ENCODE assay signal across 16 cellular contexts in genomic region chr7:69967152-69967591, GRCh38.
DNase-seq lines count a peak whose midpoint lies in the region; ATAC-seq and TF ChIP-seq lines count a peak whose summit lies in the region.
"Had no signal": no experiment of that assay in that cellular context is flagged by ENCODE, and none has a peak within 500 bp of the region (broad histone marks: within the 10 kb centered on the region; RNA-seq: fewer than 3 reads in every experiment).

No MANE protein-coding gene starts in this region.

- no peak overlapping the region for H3K27ac Mint-ChIP-seq in endodermal cell
- H3K27ac Mint-ChIP-seq: activated naive CD8-positive, alpha-beta T cell treated with anti-CD3 and anti-CD28 coated beads, Interleukin-2, amount 10 ng/mL, durations not matched to agents 7 days and 5 days; CD4-positive, alpha-beta memory T cell had no signal

- 14 to 36% methylated on average over 2 to 3 of the region's 3 CpGs for WGBS in endodermal cell (ENCODE audit: insufficient coverage in 1 of 2, insufficient read length in 1 of 2), 2 experiments
- 15 to 39% methylated on average over 3 of the region's 3 CpGs for WGBS in testis, 2 donors
- WGBS in GM23248 (ENCODE audit: low coverage in 1 of 2, low lambda C conversion rate in 2 of 2, missing lambda C conversion rate in 2 of 2), 2 experiments: 32 to 39% methylated on average over 3 of the region's 3 CpGs

- H3K36me3 ChIP-seq in endodermal cell (ENCODE audit: control insufficient read depth, insufficient read depth, low read length) (no peaks in the 10 kb centered on the region), lower lobe of right lung (no peaks in the 10 kb centered on the region), testis (ENCODE audit: low read depth, missing control alignments) (no peaks in the 10 kb centered on the region), GM23248 (ENCODE audit: low read depth) (no peaks in the 10 kb centered on the region)

- CTCF ChIA-PET in RWPE1 (lab: Yijun Ruan, JAX): no interaction called here

- H3K4me1 Mint-ChIP-seq in endodermal cell: peaks cover 48% of the 10 kb centered on the region
- H3K4me1 Mint-ChIP-seq: CD4-positive, alpha-beta memory T cell had no signal

- H3K27me3 ChIP-seq in endodermal cell (ENCODE audit: control insufficient read depth, insufficient read depth, low read length, poor library complexity, severe bottlenecking): no peaks in the 10 kb centered on the region
- no peaks in the 10 kb centered on the region for H3K27me3 ChIP-seq in lower lobe of right lung (ENCODE audit: low read depth)
- H3K27me3 ChIP-seq in testis: no peaks in the 10 kb centered on the region
- H3K27me3 ChIP-seq in GM23248 (replicated peaks; ENCODE audit: insufficient read depth): 0 out of 2 replicates have a peak, but pooled peaks cover 4% of the 10 kb centered on the region

- H3K9ac ChIP-seq in endodermal cell (ENCODE audit: extremely low read depth, low read length, poor library complexity, severe bottlenecking) (no peak overlapping the region), GM23248 (no peak overlapping the region)

- H3K9me2 ChIP-seq in GM23248 (ENCODE audit: insufficient read depth): no peaks in the 10 kb centered on the region

- H3K4me1 ChIP-seq in endodermal cell (ENCODE audit: control insufficient read depth, insufficient read depth, low read length) (peaks cover 17% of the 10 kb centered on the region), lower lobe of right lung (peaks cover 23% of the 10 kb centered on the region), testis (peaks cover 25% of the 10 kb centered on the region), GM23248 (ENCODE audit: insufficient read depth) (no peaks in the 10 kb centered on the region)

- no peak overlapping the region for H2AFZ ChIP-seq in GM23248

- POLR2A ChIA-PET in RWPE1 (lab: Yijun Ruan, JAX; ENCODE audit: low non-redundant PET): no interaction called here

- peaks cover 2% of the 10 kb centered on the region for H3K27me3 Mint-ChIP-seq in endodermal cell (ENCODE audit: insufficient read depth)

- H3K9me3 Mint-ChIP-seq in endodermal cell: no peaks in the 10 kb centered on the region
- H3K9me3 Mint-ChIP-seq: activated naive CD8-positive, alpha-beta T cell treated with anti-CD3 and anti-CD28 coated beads, Interleukin-2, amount 10 ng/mL, durations not matched to agents 7 days and 5 days had no signal

- TF ChIP-seq POLR2A in testis (IDR thresholded peaks at IDR 0.05): no peak

- no peaks in the 10 kb centered on the region for H3K36me3 Mint-ChIP-seq in endodermal cell (ENCODE audit: low read depth)
- H3K36me3 Mint-ChIP-seq: activated naive CD8-positive, alpha-beta T cell treated with anti-CD3 and anti-CD28 coated beads, Interleukin-2, amount 10 ng/mL, durations not matched to agents 7 days and 5 days; CD4-positive, alpha-beta memory T cell had no signal

- H3K9me3 ChIP-seq in endodermal cell (ENCODE audit: control insufficient read depth, low read length): no peaks in the 10 kb centered on the region
- H3K9me3 ChIP-seq in lower lobe of right lung: no peaks in the 10 kb centered on the region
- H3K9me3 ChIP-seq in testis: no peaks in the 10 kb centered on the region
- no peaks in the 10 kb centered on the region for H3K9me3 ChIP-seq in GM23248 (ENCODE audit: low read depth)
- H3K9me3 ChIP-seq: mucosa of descending colon had no signal

- no peak overlapping the region for H3K4me3 ChIP-seq in endodermal cell (ENCODE audit: low read length)
- H3K4me3 ChIP-seq in lower lobe of right lung: peak overlapping the region; percentile 10
- peak overlapping the region; percentile 8 to 40 for H3K4me3 ChIP-seq in testis
- no peak overlapping the region for H3K4me3 ChIP-seq in GM23248
- H3K4me3 ChIP-seq: K562, mucosa of descending colon had no signal

- H3K4me3 Mint-ChIP-seq in endodermal cell: no peak overlapping the region
- H3K4me3 Mint-ChIP-seq: activated naive CD8-positive, alpha-beta T cell treated with anti-CD3 and anti-CD28 coated beads, Interleukin-2, amount 10 ng/mL, durations not matched to agents 7 days and 5 days had no signal

- intact Hi-C loops in lower lobe of right lung (cut with DNase I): no loop called here
- intact Hi-C loops in testis (cut with DNase I; ENCODE audit: low total_unique reads): no loop called here

- peak; percentile 53 to 74 for ATAC-seq in lower lobe of right lung
- ATAC-seq: K562, mucosa of descending colon had no signal

- DNase-seq in NCI-H1092 (lab: John Stamatoyannopoulos, UW): peak; percentile 34
- peak; percentile 57 for DNase-seq in endodermal cell
- peak; percentile 45 for DNase-seq in lower lobe of right lung
- DNase-seq in testis: peak; percentile 75
- no peak for DNase-seq in HK-2 (ENCODE audit: unreplicated experiment)
- DNase-seq in dermis blood vessel endothelial cell: no peak
- no peak for DNase-seq in RWPE1 (ENCODE audit: low spot score)
- DNase-seq in GM23248: no peak
- DNase-seq: activated CD8-positive, alpha-beta memory T cell treated with anti-CD3 and anti-CD28 coated beads for 24 hours; activated naive CD8-positive, alpha-beta T cell treated with anti-CD3 and anti-CD28 coated beads, Interleukin-2, amount 10 ng/mL, durations not matched to agents 7 days and 5 days; CD4-positive, alpha-beta memory T cell; effector CD4-positive, alpha-beta T cell; HCEC 1CT; mucosa of descending colon; NCI-H2029 treated with DMSO at 0.1 percent for 48 hours had no signal

- H3F3A ChIP-seq in GM23248 (ENCODE audit: insufficient read depth): no peaks in the 10 kb centered on the region

- H3K79me2 ChIP-seq in GM23248 (ENCODE audit: insufficient read depth): no peaks in the 10 kb centered on the region

- H4K20me1 ChIP-seq in GM23248 (ENCODE audit: insufficient read depth): no peaks in the 10 kb centered on the region

- no peak overlapping the region for H3K4me2 ChIP-seq in GM23248 (ENCODE audit: unreplicated experiment)

- TF ChIP-seq CTCF in endodermal cell (conservative IDR thresholded peaks at IDR 0.05): no peak
- TF ChIP-seq CTCF in lower lobe of right lung (IDR thresholded peaks at IDR 0.05): no peak
- TF ChIP-seq CTCF in testis (IDR thresholded peaks at IDR 0.05): no peak
- TF ChIP-seq CTCF in RWPE1 (conservative IDR thresholded peaks at IDR 0.05; ENCODE audit: low read depth): no peak

- in situ Hi-C loops in GM23248 (cut with MboI): no loop called here

- no peak overlapping the region for H3K27ac ChIP-seq in endodermal cell (ENCODE audit: low read depth, low read length)
- no peak overlapping the region for H3K27ac ChIP-seq in lower lobe of right lung
- peak overlapping the region in 1 of 2 donors; percentile 42 for H3K27ac ChIP-seq in testis
- H3K27ac ChIP-seq in RWPE1: no peak overlapping the region
- H3K27ac ChIP-seq in GM23248: no peak overlapping the region

Comparison
In these comparisons a context has a peak if more than half of its experiments do, and no peak if none do; other contexts are left out.
1. DNase-seq: peak in NCI-H1092 (single experiment), endodermal cell (single experiment), lower lobe of right lung (single experiment) and testis (single experiment); none in HK-2 (single experiment), dermis blood vessel endothelial cell (single experiment), RWPE1 (single experiment) and GM23248 (single experiment).
2. H3K4me3 ChIP-seq: peak in lower lobe of right lung (single experiment) and testis (2 of 2); none in endodermal cell (single experiment) and GM23248 (single experiment).